ENCODE assay signal across 24 cellular contexts in the genomic region with DNA sequence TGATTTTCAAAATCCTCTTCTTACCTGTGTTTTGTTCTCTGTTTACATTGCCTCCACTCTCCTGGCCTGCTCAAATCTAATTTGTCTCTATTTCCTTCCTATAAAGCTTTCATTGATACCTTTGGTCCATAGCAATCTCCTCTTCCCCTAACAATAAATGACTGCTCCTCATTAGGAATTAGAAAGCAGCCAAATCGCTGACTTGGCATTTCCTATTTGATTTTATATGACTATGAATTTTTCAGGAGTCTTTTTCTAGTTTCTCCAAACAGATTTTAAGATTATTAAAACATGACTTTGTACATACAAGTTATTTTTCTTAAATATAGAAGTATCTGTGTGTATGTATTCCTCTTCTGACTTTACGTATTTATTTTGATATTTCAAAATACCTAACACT.
DNase-seq lines count a peak whose midpoint lies in the region; ATAC-seq, FAIRE-seq and TF ChIP-seq lines count a peak whose summit lies in the region.
"Had no signal": no experiment of that assay in that cellular context is flagged by ENCODE, and none has a peak within 500 bp of the region (broad histone marks: within the 10 kb centered on the region; RNA-seq: fewer than 3 reads in every experiment).

No MANE protein-coding gene starts in this region.

- no peak overlapping the region for H4K8ac ChIP-seq in IMR-90 (ENCODE audit: low read depth in 2 of 2, low read length in 2 of 2)

- no peak overlapping the region for H3K18ac ChIP-seq in IMR-90 (ENCODE audit: low read depth, low read length)

- TF ChIP-seq POLR2A in IMR-90 (IDR thresholded peaks at IDR 0.05; ENCODE audit: low read depth, low read length): no peak

- no peak overlapping the region for H4K5ac ChIP-seq in IMR-90 (ENCODE audit: low read depth, low read length)

- TF ChIP-seq RAD21 in IMR-90 (IDR thresholded peaks at IDR 0.05; ENCODE audit: low read length): no peak

- WGBS in IMR-90 (ENCODE audit: extremely low coverage in 2 of 2, insufficient read length in 1 of 2), 2 experiments: no CpG with 5 or more reads among the region's 2 CpGs

- BruUV-seq in IMR-90 (replicated peaks; lab: Mats Ljungman, UMichigan): no TSS peak

- ATAC-seq in IMR-90 (ENCODE audit: low read depth): no peak
- ATAC-seq in naive thymus-derived CD4-positive, alpha-beta T cell: no peak
- ATAC-seq: GM12878 had no signal

- H3K14ac ChIP-seq in IMR-90 (replicated peaks; ENCODE audit: low read depth, low read length): no peak overlapping the region

- no peaks in the 10 kb centered on the region for H3K27me3 Mint-ChIP-seq in naive thymus-derived CD4-positive, alpha-beta T cell
- H3K27me3 Mint-ChIP-seq: CD4-positive, alpha-beta T cell; CD8-positive, alpha-beta memory T cell had no signal

- no peak overlapping the region for H3K23ac ChIP-seq in IMR-90 (ENCODE audit: low read depth, low read length)

- peaks cover 0 to 4% (median 0%) of the 10 kb centered on the region in 11 donors for H3K9me3 Mint-ChIP-seq in naive thymus-derived CD4-positive, alpha-beta T cell
- H3K9me3 Mint-ChIP-seq: CD4-positive, alpha-beta T cell; HFFc6 had no signal

- in situ Hi-C loops in IMR-90 (cut with MboI; ENCODE audit: low sequenced_read_pairs) (no loop called here), G401 (cut with HindIII; ENCODE audit: low sequenced_read_pairs) (no loop called here)

- no peak overlapping the region for H3K4me3 Mint-ChIP-seq in naive thymus-derived CD4-positive, alpha-beta T cell
- H3K4me3 Mint-ChIP-seq: CD14-positive monocyte; CD4-positive, alpha-beta T cell; CD8-positive, alpha-beta memory T cell; HFFc6 had no signal

- H3K27ac ChIP-seq in IMR-90 (ENCODE audit: insufficient read depth, low read length): no peak overlapping the region
- H3K27ac ChIP-seq in naive thymus-derived CD4-positive, alpha-beta T cell (ENCODE audit: low read depth, low read length): no peak overlapping the region
- H3K27ac ChIP-seq: 22Rv1; BLaER1 treated with 17β-estradiol and CSF1 and Interleukin-3, amounts not matched to agents 10 nM and 100 nM; GM23248 had no signal

- POLR2A ChIA-PET in IMR-90 (lab: Charles Lee; ENCODE audit: unreplicated experiment): no interaction called here
- POLR2A ChIA-PET in naive thymus-derived CD4-positive, alpha-beta T cell (lab: Charles Lee): no interaction called here

- no peaks in the 10 kb centered on the region for H3K27me3 ChIP-seq in IMR-90 (ENCODE audit: control insufficient read depth, insufficient read depth, low read length)
- H3K27me3 ChIP-seq in naive thymus-derived CD4-positive, alpha-beta T cell (ENCODE audit: control insufficient read depth in 2 of 2, insufficient read depth in 2 of 2, low read length in 2 of 2): no peaks in the 10 kb centered on the region
- H3K27me3 ChIP-seq: BE2C; BLaER1 treated with 17β-estradiol and CSF1 and Interleukin-3, amounts not matched to agents 10 nM and 100 nM had no signal

- no peak for TF ChIP-seq CTCF in IMR-90 (conservative IDR thresholded peaks at IDR 0.05; ENCODE audit: low read depth, low read length)

- H3K9me3 ChIP-seq in IMR-90 (ENCODE audit: control insufficient read depth, insufficient read depth, low read length): no peaks in the 10 kb centered on the region
- no peaks in the 10 kb centered on the region for H3K9me3 ChIP-seq in naive thymus-derived CD4-positive, alpha-beta T cell (ENCODE audit: control insufficient read depth in 2 of 3, low read length in 3 of 3)
- H3K9me3 ChIP-seq: BE2C; BLaER1 treated with 17β-estradiol and CSF1 and Interleukin-3, amounts not matched to agents 10 nM and 100 nM; HAP-1 had no signal

- no peak overlapping the region for H2BK20ac ChIP-seq in IMR-90 (ENCODE audit: low read depth, low read length)

- H4K20me1 ChIP-seq in IMR-90 (ENCODE audit: insufficient read depth, low read length): no peaks in the 10 kb centered on the region
- H4K20me1 ChIP-seq: BLaER1 treated with 17β-estradiol and CSF1 and Interleukin-3, amounts not matched to agents 10 nM and 100 nM had no signal

- H3K79me1 ChIP-seq in IMR-90 (ENCODE audit: low read depth in 1 of 2, low read length in 2 of 2): no peaks in the 10 kb centered on the region

- H2AK9ac ChIP-seq in IMR-90 (replicated peaks; ENCODE audit: low read depth, low read length, poor library complexity): no peak overlapping the region

- no peak overlapping the region for H2BK15ac ChIP-seq in IMR-90 (ENCODE audit: low read depth, low read length)

- H3K4me3 ChIP-seq in IMR-90 (ENCODE audit: insufficient read depth, low read depth, low read length): no peak overlapping the region
- no peak overlapping the region for H3K4me3 ChIP-seq in naive thymus-derived CD4-positive, alpha-beta T cell (ENCODE audit: low read length)
- H3K4me3 ChIP-seq: BLaER1 treated with 17β-estradiol and CSF1 and Interleukin-3, amounts not matched to agents 10 nM and 100 nM; GM12878; GM23248; HAP-1 had no signal

- no peak overlapping the region for H3K4me2 ChIP-seq in IMR-90 (ENCODE audit: low read depth, low read length)
- H3K4me2 ChIP-seq: BLaER1 treated with 17β-estradiol and CSF1 and Interleukin-3, amounts not matched to agents 10 nM and 100 nM had no signal

- H3K36me3 ChIP-seq in IMR-90 (ENCODE audit: control insufficient read depth, insufficient read depth, low read length): no peaks in the 10 kb centered on the region
- H3K36me3 ChIP-seq in naive thymus-derived CD4-positive, alpha-beta T cell (ENCODE audit: control insufficient read depth in 2 of 3, insufficient read depth in 3 of 3, low read length in 3 of 3): no peaks in the 10 kb centered on the region
- H3K36me3 ChIP-seq: BE2C; BLaER1 treated with 17β-estradiol and CSF1 and Interleukin-3, amounts not matched to agents 10 nM and 100 nM; HAP-1 had no signal

- H2AK5ac ChIP-seq in IMR-90 (ENCODE audit: low read depth, low read length): no peak overlapping the region

- DNase-seq in DMS153 (lab: John Stamatoyannopoulos, UW): peak; percentile 46
- no peak for DNase-seq in DMS153 treated with DMSO at 0.1 percent for 48 hours (lab: John Stamatoyannopoulos, UW; ENCODE audit: unreplicated experiment)
- DNase-seq in IMR-90: no peak
- no peak for DNase-seq in naive thymus-derived CD4-positive, alpha-beta T cell
- DNase-seq in G401 (ENCODE audit: low spot score): no peak
- DNase-seq in nucleus accumbens (lab: John Stamatoyannopoulos, UW): no peak
- DNase-seq: ACHN; AML-193; BE2C; CD4-positive, alpha-beta T cell; CD8-positive, alpha-beta memory T cell; DMS 273 treated with DMSO at 0.1 percent for 48 hours; DND-41; GDM1; GM23248; HFFc6 had no signal

- FAIRE-seq in endometrium (lab: Jason Lieb, UNC): peak; percentile 37
- FAIRE-seq: A204.1, GM12878, GM19239 had no signal

- H2BK120ac ChIP-seq in IMR-90 (ENCODE audit: low read depth, low read length): no peak overlapping the region

- H3K4me1 ChIP-seq in IMR-90 (ENCODE audit: control insufficient read depth, insufficient read depth, low read length): 0 out of 2 replicates have a peak, but pooled peaks cover 3% of the 10 kb centered on the region
- H3K4me1 ChIP-seq in naive thymus-derived CD4-positive, alpha-beta T cell (ENCODE audit: control insufficient read depth in 2 of 2, insufficient read depth in 2 of 2, low read length in 2 of 2): no peaks in the 10 kb centered on the region
- H3K4me1 ChIP-seq: BLaER1 treated with 17β-estradiol and CSF1 and Interleukin-3, amounts not matched to agents 10 nM and 100 nM; HAP-1 had no signal

- H2BK5ac ChIP-seq in IMR-90 (ENCODE audit: low read depth, low read length, poor library complexity, severe bottlenecking): no peak overlapping the region

- no peaks in the 10 kb centered on the region for H3K9me1 ChIP-seq in IMR-90 (ENCODE audit: insufficient read depth, low read length)

- CTCF ChIA-PET in IMR-90 (lab: Yijun Ruan, JAX): interaction anchor here (0.7 kb wide), 1 partner anchor 11 kb away, joined by 3 read pairs; no protein-coding TSS in a partner anchor
- CTCF ChIA-PET in naive thymus-derived CD4-positive, alpha-beta T cell (lab: Charles Lee): interaction anchor here (0.7 kb wide), 1 partner anchor 22 kb away, joined by 4 read pairs; no protein-coding TSS in a partner anchor

- no peaks in the 10 kb centered on the region for H3K4me1 Mint-ChIP-seq in naive thymus-derived CD4-positive, alpha-beta T cell
- H3K4me1 Mint-ChIP-seq: CD14-positive monocyte; CD8-positive, alpha-beta memory T cell had no signal

- no peak overlapping the region for H3K4ac ChIP-seq in IMR-90 (ENCODE audit: low read depth, low read length)

- intact Hi-C loops in IMR-90 (cut with micrococcal nuclease): no loop called here
- intact Hi-C loops in naive thymus-derived CD4-positive, alpha-beta T cell (cut with micrococcal nuclease): no loop called here

- H3K36me3 Mint-ChIP-seq in naive thymus-derived CD4-positive, alpha-beta T cell: no peaks in the 10 kb centered on the region
- H3K36me3 Mint-ChIP-seq: CD14-positive monocyte had no signal

- dilution Hi-C loops in IMR-90 (cut with HindIII; ENCODE audit: low sequenced_read_pairs, unreplicated experiment): no loop called here

- H3K56ac ChIP-seq in IMR-90 (ENCODE audit: extremely low read depth, insufficient read depth, low read length): no peak overlapping the region

- H4K91ac ChIP-seq in IMR-90 (ENCODE audit: insufficient read depth, low read depth, low read length): no peak overlapping the region

- no peak overlapping the region for H3K27ac Mint-ChIP-seq in naive thymus-derived CD4-positive, alpha-beta T cell
- H3K27ac Mint-ChIP-seq: CD14-positive monocyte; CD4-positive, alpha-beta T cell; CD8-positive, alpha-beta memory T cell; HFFc6 had no signal

- H2AFZ ChIP-seq in IMR-90 (replicated peaks; ENCODE audit: low read length, poor library complexity): no peak overlapping the region
- H2AFZ ChIP-seq: GM23248 had no signal

- H3K9ac ChIP-seq in IMR-90 (ENCODE audit: low read depth, low read length): no peak overlapping the region
- H3K9ac ChIP-seq: BLaER1 treated with 17β-estradiol and CSF1 and Interleukin-3, amounts not matched to agents 10 nM and 100 nM; GM23248 had no signal

TF ChIP-seq in IMR-90, 13 proteins besides CTCF, POLR2A, EP300 and RAD21:
- TF ChIP-seq CHD1 (IDR thresholded peaks at IDR 0.05; ENCODE audit: low read depth, low read length) (no peak), MAFK (IDR thresholded peaks at IDR 0.05; ENCODE audit: low read depth, low read length) (peak; percentile 69)
